17 cellular contexts compared by ENCODE assay signal in genomic region chr1:160885080-160885479, GRCh38. TPM values are rescaled to one million over a fixed set of nuclear protein-coding genes. Genes with fewer than 3 reads are reported as not detected.
"Had no signal": no experiment of that assay in that cellular context is flagged by ENCODE, and none has a peak within 500 bp of the region (broad histone marks: within the 10 kb centered on the region; RNA-seq: fewer than 3 reads in every experiment).

Gene ITLN1 (minus strand): TSS chr1:160885180. CDS start chr1:160884877, 303 bp downstream.

- H3K27ac Mint-ChIP-seq: activated naive CD4-positive, alpha-beta T cell treated with anti-CD3 and anti-CD28 coated beads for 36 hours; activated T-helper 17 cell treated with anti-CD3 and anti-CD28 coated beads, Interleukin-2, amount 50 U/mL, for 72 hours had no signal

- H3K4me1 Mint-ChIP-seq: activated T-helper 17 cell treated with anti-CD3 and anti-CD28 coated beads, Interleukin-2, amount 50 U/mL, for 72 hours; naive B cell had no signal

- H3K36me3 Mint-ChIP-seq: naive B cell had no signal

- DNase-seq: activated CD4-positive, alpha-beta T cell treated with anti-CD3 and anti-CD28 coated beads for 4 hours; activated CD8-positive, alpha-beta memory T cell treated with anti-CD3 and anti-CD28 coated beads for 24 hours; activated naive CD4-positive, alpha-beta T cell treated with anti-CD3 and anti-CD28 coated beads for 36 hours; central memory CD4-positive, alpha-beta T cell; cortex of kidney; effector CD8-positive, alpha-beta T cell; hippocampal formation; kidney glomerular epithelial cell; midbrain; naive B cell; stimulated activated CD4-positive, alpha-beta T cell treated with anti-CD3 and anti-CD28 coated beads, Interleukin-1b, Interleukin-23, amount 100 ng/mL, for 48 hours; stimulated activated naive CD4-positive, alpha-beta T cell treated with Interleukin-2 at 50 U/mL for 16 hours had no signal

- H3K27me3 Mint-ChIP-seq: naive B cell had no signal

- H3K9me3 Mint-ChIP-seq: activated naive CD4-positive, alpha-beta T cell treated with anti-CD3 and anti-CD28 coated beads for 36 hours; activated T-helper 17 cell treated with anti-CD3 and anti-CD28 coated beads, Interleukin-2, amount 50 U/mL, for 72 hours; naive B cell had no signal

- H3K27me3 ChIP-seq: suprapubic skin, upper lobe of left lung had no signal

- H3K4me3 ChIP-seq: lung, suprapubic skin, upper lobe of left lung had no signal

- H3K4me3 Mint-ChIP-seq: activated naive CD4-positive, alpha-beta T cell treated with anti-CD3 and anti-CD28 coated beads for 36 hours; activated T-helper 17 cell treated with anti-CD3 and anti-CD28 coated beads, Interleukin-2, amount 50 U/mL, for 72 hours; naive B cell had no signal

- ATAC-seq: activated T-helper 17 cell treated with anti-CD3 and anti-CD28 coated beads, Interleukin-2, amount 50 U/mL, for 72 hours had no signal

- H3K4me1 ChIP-seq: suprapubic skin, upper lobe of left lung had no signal

- H3K27ac ChIP-seq: suprapubic skin, upper lobe of left lung had no signal

- H3K36me3 ChIP-seq: suprapubic skin, upper lobe of left lung had no signal

RNA-seq across cellular contexts. Expression of gene ITLN1, which starts in this region (rescaled TPM):
- total RNA-seq: activated naive CD4-positive, alpha-beta T cell treated with anti-CD3 and anti-CD28 coated beads for 36 hours; activated T-helper 17 cell treated with anti-CD3 and anti-CD28 coated beads, Interleukin-2, amount 50 U/mL, for 72 hours; suprapubic skin; T-helper 2 cell treated with Interferon-gamma antibody and Interleukin-4, amounts not matched to agents 100 ng/mL and 5 ng/mL, for 36 hours had no signal
